ENCODE assay signal across 10 cellular contexts in the genomic region with DNA sequence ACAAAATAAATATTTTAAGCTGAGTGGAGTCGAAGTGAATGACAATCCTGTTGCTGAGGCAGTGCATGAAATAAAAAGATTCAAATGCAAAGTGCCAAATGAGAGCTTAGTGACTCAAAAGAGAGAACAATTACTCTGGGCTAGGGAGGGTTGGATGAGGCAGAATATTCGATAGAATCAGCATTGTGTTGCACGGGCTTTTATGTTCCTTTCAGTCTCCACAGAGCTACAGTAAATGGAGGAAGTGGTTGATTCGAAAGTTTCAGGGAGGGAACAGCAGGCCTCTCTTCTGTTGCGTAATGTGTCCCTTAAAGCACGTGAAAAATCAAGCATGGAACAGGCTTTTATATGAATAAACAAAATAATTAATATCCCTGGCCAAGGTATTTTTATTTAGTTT.
DNase-seq lines count a peak whose midpoint lies in the region; ATAC-seq and TF ChIP-seq lines count a peak whose summit lies in the region.
"Had no signal": no experiment of that assay in that cellular context is flagged by ENCODE, and none has a peak within 500 bp of the region (broad histone marks: within the 10 kb centered on the region; RNA-seq: fewer than 3 reads in every experiment).

No MANE protein-coding gene starts in this region.

- H3K27ac Mint-ChIP-seq in T-helper 2 cell treated with Interferon-gamma antibody and Interleukin-4, amounts not matched to agents 5 μg/mL and 100 μg/mL, for 36 hours = peak overlapping the region; percentile 74
- H3K27ac Mint-ChIP-seq: mesothelial cell of epicardium had no signal

- peak; percentile 73 for ATAC-seq in GM19468 (IDR thresholded peaks at IDR 0.05; ENCODE audit: extremely low read depth, unreplicated experiment)
- peak; percentile 99 for ATAC-seq in HG03139 (IDR thresholded peaks at IDR 0.05; ENCODE audit: unreplicated experiment)
- ATAC-seq in Right ventricle myocardium inferior = no peak

- peaks cover 3% of the 10 kb centered on the region for H3K36me3 Mint-ChIP-seq in T-helper 2 cell treated with Interferon-gamma antibody and Interleukin-4, amounts not matched to agents 5 μg/mL and 100 μg/mL, for 36 hours (ENCODE audit: low read depth)
- H3K36me3 Mint-ChIP-seq: mesothelial cell of epicardium had no signal

- H3K27me3 ChIP-seq in effector memory CD4-positive, alpha-beta T cell (replicated peaks; ENCODE audit: control insufficient read depth, insufficient read depth, low read length, poor library complexity, severe bottlenecking) = no peaks in the 10 kb centered on the region

- H3K27me3 Mint-ChIP-seq in T-helper 2 cell treated with Interferon-gamma antibody and Interleukin-4, amounts not matched to agents 5 μg/mL and 100 μg/mL, for 36 hours (ENCODE audit: low read depth) = peaks cover 6% of the 10 kb centered on the region

- H3K4me1 Mint-ChIP-seq in T-helper 2 cell treated with Interferon-gamma antibody and Interleukin-4, amounts not matched to agents 5 μg/mL and 100 μg/mL, for 36 hours (ENCODE audit: low read depth) = peaks cover 31% of the 10 kb centered on the region
- H3K4me1 Mint-ChIP-seq: mesothelial cell of epicardium had no signal

- no peaks in the 10 kb centered on the region for H3K9me3 ChIP-seq in effector memory CD4-positive, alpha-beta T cell (ENCODE audit: control insufficient read depth, low read length)

- peak; percentile 31 for DNase-seq in GM13977 (ENCODE audit: low spot score)
- DNase-seq in T-helper 2 cell treated with Interferon-gamma antibody and Interleukin-4, amounts not matched to agents 5 μg/mL and 100 μg/mL, for 36 hours (ENCODE audit: low spot score) = peak; percentile 48
- no peak for DNase-seq in inferior parietal cortex (ENCODE audit: extremely low spot score)
- DNase-seq in effector memory CD4-positive, alpha-beta T cell = no peak
- DNase-seq in stimulated activated naive CD4-positive, alpha-beta T cell (lab: John Stamatoyannopoulos, UW) = no peak
- no peak for DNase-seq in Right ventricle myocardium inferior (ENCODE audit: missing footprints)
- DNase-seq: NCI-H1417 had no signal

- TF ChIP-seq CTCF in GM13977 (IDR thresholded peaks at IDR 0.05; ENCODE audit: extremely low read depth, insufficient read depth, missing control alignments) = no peak

- H3K27ac ChIP-seq in effector memory CD4-positive, alpha-beta T cell (ENCODE audit: insufficient read depth, low read length, poor library complexity, severe bottlenecking) = no peak overlapping the region

- intact Hi-C loops in Right ventricle myocardium inferior (cut with DNase I) = no loop called here

- in situ Hi-C loops in GM13977 (cut with MboI; ENCODE audit: low pct_unique_long_range_greater_than_20kb, low sequenced_read_pairs, unreplicated experiment) = no loop called here

- peaks cover 10% of the 10 kb centered on the region for H3K9me3 Mint-ChIP-seq in T-helper 2 cell treated with Interferon-gamma antibody and Interleukin-4, amounts not matched to agents 5 μg/mL and 100 μg/mL, for 36 hours
- H3K9me3 Mint-ChIP-seq: mesothelial cell of epicardium had no signal

- no peak overlapping the region for H3K4me3 ChIP-seq in effector memory CD4-positive, alpha-beta T cell (ENCODE audit: insufficient read depth, low read depth, low read length, poor library complexity, severe bottlenecking)

- H3K4me1 ChIP-seq in effector memory CD4-positive, alpha-beta T cell (ENCODE audit: control insufficient read depth, insufficient read depth, low read length, poor library complexity, severe bottlenecking) = no peaks in the 10 kb centered on the region

- no peaks in the 10 kb centered on the region for H3K36me3 ChIP-seq in effector memory CD4-positive, alpha-beta T cell (ENCODE audit: control insufficient read depth, insufficient read depth, low read length)

- peak overlapping the region; percentile 39 for H3K4me3 Mint-ChIP-seq in T-helper 2 cell treated with Interferon-gamma antibody and Interleukin-4, amounts not matched to agents 5 μg/mL and 100 μg/mL, for 36 hours
- H3K4me3 Mint-ChIP-seq: mesothelial cell of epicardium had no signal

Comparison
In these comparisons a context has a peak if more than half of its experiments do, and no peak if none do; other contexts are left out.
1. DNase-seq: peak in GM13977 (single experiment) and T-helper 2 cell treated with Interferon-gamma antibody and Interleukin-4, amounts not matched to agents 5 μg/mL and 100 μg/mL, for 36 hours (single experiment); none in inferior parietal cortex (single experiment), effector memory CD4-positive, alpha-beta T cell (0 of 3), stimulated activated naive CD4-positive, alpha-beta T cell (0 of 6) and Right ventricle myocardium inferior (single experiment).